Comparison of ENCODE assay signal across 8 cellular contexts in genomic region chr6:46221221-46221793, GRCh38. TPM values are rescaled to one million over a fixed set of nuclear protein-coding genes. Genes with fewer than 3 reads are reported as not detected.
A peak's percentile ranks its signal among the peaks of the same experiment; 100 is the strongest.
DNase-seq lines count a peak whose midpoint lies in the region; ATAC-seq and TF ChIP-seq lines count a peak whose summit lies in the region.

No MANE protein-coding gene starts in this region.

- TF ChIP-seq POLR2A in body of pancreas (IDR thresholded peaks at IDR 0.05) (no peak), testis (IDR thresholded peaks at IDR 0.05) (no peak)

- peak; percentile 9 for DNase-seq in Daoy (ENCODE audit: low read depth)
- peak; percentile 46 for DNase-seq in NCI-H345 treated with DMSO at 0.1 percent for 48 hours (lab: John Stamatoyannopoulos, UW; ENCODE audit: unreplicated experiment)
- DNase-seq in body of pancreas: peak in 1 of 4 donors; percentile 13
- peak; percentile 46 for DNase-seq in iris pigment epithelial cell (ENCODE audit: low read depth)
- DNase-seq in testis: no peak
- no peak for DNase-seq in activated CD4-positive, alpha-beta T cell treated with anti-CD3 and anti-CD28 coated beads for 1 hour

- no peaks in the 10 kb centered on the region for H3K9me3 ChIP-seq in body of pancreas
- H3K9me3 ChIP-seq in testis: no peaks in the 10 kb centered on the region

- H3K27me3 ChIP-seq in body of pancreas (no peaks in the 10 kb centered on the region), testis (no peaks in the 10 kb centered on the region)

- H3K4me3 ChIP-seq in body of pancreas: no peak overlapping the region
- H3K4me3 ChIP-seq in testis: no peak overlapping the region

- ATAC-seq in GM19438 (IDR thresholded peaks at IDR 0.05; ENCODE audit: low read depth, unreplicated experiment) (peak; percentile 64), HG03280 (IDR thresholded peaks at IDR 0.05; ENCODE audit: unreplicated experiment) (peak; percentile 68), body of pancreas (peak; percentile 78)

- WGBS in body of pancreas, 2 donors: 43 to 49% methylated on average over 4 of the region's 4 CpGs
- WGBS in testis, 2 donors: 52 to 54% methylated on average over 4 of the region's 4 CpGs

- H3K27ac ChIP-seq in body of pancreas (no peak overlapping the region), testis (peak overlapping the region in 1 of 2 donors; percentile 78)

- H3K4me1 ChIP-seq in body of pancreas: peaks cover 15% of the 10 kb centered on the region
- H3K4me1 ChIP-seq in testis: peaks cover 22% of the 10 kb centered on the region

- intact Hi-C loops in body of pancreas (cut with DNase I): loop anchor here (10.0 kb wide), 1 partner anchor 193 kb away; no protein-coding TSS in a partner anchor
- intact Hi-C loops in testis (cut with DNase I; ENCODE audit: low total_unique reads): loop anchor here (10.0 kb wide), 1 partner anchor 193 kb away; no protein-coding TSS in a partner anchor

- H3K36me3 ChIP-seq in body of pancreas (replicated peaks in 1 of 2; ENCODE audit: insufficient read depth in 1 of 2, low read depth in 2 of 2) (no peaks in the 10 kb centered on the region), testis (ENCODE audit: low read depth, missing control alignments) (no peaks in the 10 kb centered on the region)

- TF ChIP-seq CTCF in body of pancreas (IDR thresholded peaks at IDR 0.05): peak; percentile 43 to 93 (median 86)
- TF ChIP-seq CTCF in testis (IDR thresholded peaks at IDR 0.05): peak; percentile 83 to 87 (median 86)

RNA-seq across cellular contexts. Expression of gene ENPP5, which starts 50.5 kb away (rescaled TPM):
- total RNA-seq in Daoy (2014; rRNA removed; shearing (Covaris generic)): 1.3 and 2.5 TPM in 2 replicates
- total RNA-seq in body of pancreas (1 to 10 TPM; 5.6 to 8.8 TPM), testis (100 to 1,000 TPM; 114 to 122 TPM)
- 72.4 TPM for polyA plus RNA-seq in testis (ENCODE audit: insufficient read depth, low read depth, low replicate concordance)

Comparison
In these comparisons a context has a peak if more than half of its experiments do, and no peak if none do; other contexts are left out.
1. DNase-seq: peak in Daoy (single experiment), NCI-H345 treated with DMSO at 0.1 percent for 48 hours (single experiment) and iris pigment epithelial cell (single experiment); none in testis (single experiment) and activated CD4-positive, alpha-beta T cell treated with anti-CD3 and anti-CD28 coated beads for 1 hour (single experiment).
2. RNA of gene ENPP5, which starts 50.5 kb away (total RNA-seq): 114 to 122 TPM in testis; 5.6 to 8.8 TPM in body of pancreas and 1.3 to 2.5 TPM in Daoy; every median in the first group is over 10 times any median in the second.
3. Peak in every context shown above with its lines, with median percentiles within 50 percentile points of each other: ATAC-seq.